Comparison of ENCODE assay signal across 1 cellular context in genomic region chr3:101829066-101829830, GRCh38.
TF ChIP-seq lines count a peak whose summit lies in the region.

No MANE protein-coding gene starts in this region.

TF ChIP-seq in GM12878, 131 proteins besides CTCF, POLR2A, EP300 and RAD21 (continued from another document and continues in another):
- TF ChIP-seq ZNF687 (IDR thresholded peaks at IDR 0.05) (peak; percentile 78), CHD2 (IDR thresholded peaks at IDR 0.05; ENCODE audit: borderline replicate concordance, low read depth, low read length) (peak; percentile 45; the same call in 1 of the 2 replicates), SMARCA5 (IDR thresholded peaks at IDR 0.05) (0 out of 2 replicates have a peak, but pooled peaks have one; percentile 23), MTA3 (IDR thresholded peaks at IDR 0.05; ENCODE audit: borderline replicate concordance, low read length) (no peak; the same call in 1 of the 2 replicates), EED (IDR thresholded peaks at IDR 0.05; ENCODE audit: low read depth) (peak; percentile 49; the same call in 1 of the 2 replicates), HSF1 (IDR thresholded peaks at IDR 0.05; ENCODE audit: low read depth, low read length) (no peak), TAF1 (IDR thresholded peaks at IDR 0.05; ENCODE audit: borderline replicate concordance, low read depth, low read length) (0 out of 2 replicates have a peak, but pooled peaks have one; percentile 47), POU2F2 (IDR thresholded peaks at IDR 0.05; ENCODE audit: borderline replicate concordance, low read depth, low read length) (0 out of 3 replicates have a peak, but pooled peaks have one; percentile 40), ESRRA (IDR thresholded peaks at IDR 0.05; ENCODE audit: low read length) (no peak), ETV6 (conservative IDR thresholded peaks at IDR 0.05 in 1 of 2, IDR thresholded peaks at IDR 0.05 in 1 of 2; ENCODE audit: borderline replicate concordance in 1 of 2, low read depth in 1 of 2) (no peak), ZSCAN29 (IDR thresholded peaks at IDR 0.05) (no peak), MYC (IDR thresholded peaks at IDR 0.05; ENCODE audit: insufficient read depth, insufficient read length, insufficient replicate concordance, low read length, severe bottlenecking) (no peak), RBBP5 (conservative IDR thresholded peaks at IDR 0.05) (no peak), SRF (IDR thresholded peaks at IDR 0.05; ENCODE audit: low read depth in 2 of 2, low read length in 2 of 2) (no peak), SMAD1 (IDR thresholded peaks at IDR 0.05; ENCODE audit: low read depth, partially characterized antibody) (peak; percentile 63), ZBTB33 (IDR thresholded peaks at IDR 0.05) (no peak), PRDM15 (CRISPR knock-in tag; IDR thresholded peaks at IDR 0.05) (peak; percentile 55; the same call in 1 of the 2 replicates), JUND (IDR thresholded peaks at IDR 0.05; ENCODE audit: low read depth, low read length) (no peak), ZNF24 (IDR thresholded peaks at IDR 0.05) (no peak), ZNF622 (IDR thresholded peaks at IDR 0.05) (no peak), GATAD2B (conservative IDR thresholded peaks at IDR 0.05; ENCODE audit: low read depth) (0 out of 2 replicates have a peak, but pooled peaks have one; percentile 22), KAT2A (conservative IDR thresholded peaks at IDR 0.05; ENCODE audit: control insufficient read depth, low read depth, low read length) (no peak), KDM1A (IDR thresholded peaks at IDR 0.05; ENCODE audit: borderline replicate concordance) (no peak), POLR2AphosphoS5 (IDR thresholded peaks at IDR 0.05; ENCODE audit: low read length) (peak; percentile 93), BHLHE40 (IDR thresholded peaks at IDR 0.05; ENCODE audit: borderline replicate concordance in 1 of 2, low read depth in 2 of 2, low read length in 1 of 2) (peak; percentile 36 to 67; a peak in 2 of 4 replicates), BRCA1 (IDR thresholded peaks at IDR 0.05; ENCODE audit: low read depth, low read length) (no peak), HDAC6 (IDR thresholded peaks at IDR 0.05; ENCODE audit: unreplicated experiment) (no peak), E2F4 (IDR thresholded peaks at IDR 0.05; ENCODE audit: low read depth, low read length) (no peak), NBN (IDR thresholded peaks at IDR 0.05) (peak; percentile 50), ATF2 (IDR thresholded peaks at IDR 0.05; ENCODE audit: low read length) (peak; percentile 13; the same call in 1 of the 2 replicates), NR2C1 (IDR thresholded peaks at IDR 0.05) (no peak), LARP7 (IDR thresholded peaks at IDR 0.05) (no peak), MEF2B (IDR thresholded peaks at IDR 0.05; ENCODE audit: partially characterized antibody, poor library complexity, severe bottlenecking) (no peak), SKIL (IDR thresholded peaks at IDR 0.05; ENCODE audit: low read depth, poor library complexity, severe bottlenecking) (no peak), NKRF (conservative IDR thresholded peaks at IDR 0.05) (no peak; the same call in 1 of the 2 replicates), STAT1 (conservative IDR thresholded peaks at IDR 0.05) (no peak), JUNB (IDR thresholded peaks at IDR 0.05) (peak; percentile 22; the same call in 1 of the 2 replicates), RAD51 (IDR thresholded peaks at IDR 0.05) (0 out of 2 replicates have a peak, but pooled peaks have one; percentile 24), E2F8 (IDR thresholded peaks at IDR 0.05; ENCODE audit: low read depth, partially characterized antibody) (no peak)
